Comparison of ENCODE assay signal across 24 cellular contexts in genomic region chr6:80618953-80619352, GRCh38.
DNase-seq lines count a peak whose midpoint lies in the region; ATAC-seq and TF ChIP-seq lines count a peak whose summit lies in the region.
"Had no signal": no experiment of that assay in that cellular context is flagged by ENCODE, and none has a peak within 500 bp of the region (broad histone marks: within the 10 kb centered on the region; RNA-seq: fewer than 3 reads in every experiment).

No MANE protein-coding gene starts in this region.

- H3K4me3 ChIP-seq in upper lobe of right lung, result no peak overlapping the region
- H3K4me3 ChIP-seq: HAP-1, tibial nerve had no signal

- intact Hi-C loops in sciatic nerve (cut with DNase I), result no loop called here
- intact Hi-C loops in upper lobe of right lung (cut with DNase I), result no loop called here

- TF ChIP-seq CTCF in upper lobe of right lung (IDR thresholded peaks at IDR 0.05), result no peak

- H3K36me3 ChIP-seq in upper lobe of right lung, result no peaks in the 10 kb centered on the region
- H3K36me3 ChIP-seq: HAP-1, tibial nerve had no signal

- H3K9me3 ChIP-seq in upper lobe of right lung, result no peaks in the 10 kb centered on the region
- H3K9me3 ChIP-seq: HAP-1 had no signal

- DNase-seq in Daoy (ENCODE audit: low read depth) (peak; percentile 10), RPMI7951 (ENCODE audit: low read depth) (peak; percentile 28), fibroblast of gingiva (ENCODE audit: low read depth) (peak; percentile 31), sciatic nerve (ENCODE audit: low spot score) (no peak), D341Med (ENCODE audit: low spot score) (no peak), upper lobe of right lung (no peak)
- DNase-seq: activated B cell treated with CpG ODN at 0.5 μM for 24 hours; activated CD4-positive, alpha-beta T cell treated with anti-CD3 and anti-CD28 coated beads, Interleukin-2, amount 50 U/mL, for 1 hour; activated naive CD8-positive, alpha-beta T cell treated with anti-CD3 and anti-CD28 coated beads, Interleukin-2, amount 50 U/mL, for 24 hours; activated T-cell treated with anti-CD3 and anti-CD28 coated beads, Interleukin-2, amount 50 U/mL, for 4 hours; effector memory CD4-positive, alpha-beta T cell; erythroblast; islet precursor cell; midbrain; naive thymus-derived CD4-positive, alpha-beta T cell; NCI-H1436; NCI-H2107; NCI-H774; stimulated activated naive CD8-positive, alpha-beta T cell treated with anti-CD3 and anti-CD28 coated beads, Interleukin-15, amount 100 ng/mL, for 72 hours had no signal

- H3K27me3 ChIP-seq in upper lobe of right lung, result no peaks in the 10 kb centered on the region
- H3K27me3 ChIP-seq: tibial nerve had no signal

- no peaks in the 10 kb centered on the region for H3K4me1 ChIP-seq in upper lobe of right lung
- H3K4me1 ChIP-seq: HAP-1 had no signal

- ATAC-seq in sciatic nerve (peak; percentile 32), HG03521 (IDR thresholded peaks at IDR 0.05; ENCODE audit: unreplicated experiment) (no peak), upper lobe of right lung (no peak)
- ATAC-seq: activated naive CD8-positive, alpha-beta T cell treated with anti-CD3 and anti-CD28 coated beads, Interleukin-2, amount 50 U/mL, for 24 hours; activated T-cell treated with anti-CD3 and anti-CD28 coated beads, Interleukin-2, amount 50 U/mL, for 4 hours; naive thymus-derived CD4-positive, alpha-beta T cell; stimulated activated naive CD8-positive, alpha-beta T cell treated with anti-CD3 and anti-CD28 coated beads, Interleukin-15, amount 100 ng/mL, for 72 hours had no signal

- no peak overlapping the region for H3K27ac ChIP-seq in upper lobe of right lung
- H3K27ac ChIP-seq: C4-2B, HL-60, tibial nerve had no signal

Comparison
In these comparisons a context has a peak if more than half of its experiments do, and no peak if none do; other contexts are left out.
1. DNase-seq: peak in Daoy (single experiment), RPMI7951 (single experiment) and fibroblast of gingiva (single experiment); none in sciatic nerve (single experiment), D341Med (single experiment) and upper lobe of right lung (single experiment).